12 cellular contexts compared by ENCODE assay signal in the genomic region with DNA sequence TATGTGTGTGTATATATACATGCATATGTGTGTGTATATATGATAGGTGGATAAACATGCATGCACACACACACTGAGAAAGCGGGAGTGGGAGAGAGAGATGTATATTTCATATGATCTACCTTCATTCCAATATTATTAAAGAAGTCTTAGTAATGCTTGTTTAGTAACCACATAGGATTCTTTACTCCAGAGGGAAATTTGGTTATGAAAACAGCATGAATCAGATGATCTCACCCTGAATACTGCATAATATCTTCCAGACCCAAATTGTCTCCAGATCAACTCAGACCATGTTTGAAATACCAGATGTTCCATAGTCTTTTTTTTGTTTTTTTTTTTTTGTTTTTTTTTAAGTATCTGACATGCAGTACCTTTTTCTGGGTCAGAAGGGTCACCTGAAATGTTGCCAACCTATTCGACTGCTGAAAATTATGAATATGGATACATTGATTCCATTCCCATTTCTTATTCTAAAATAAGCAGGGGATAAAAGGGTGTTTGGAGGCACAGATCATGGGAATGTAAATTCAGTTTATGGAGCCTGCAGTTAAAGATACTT. TPM values are rescaled to one million over a fixed set of nuclear protein-coding genes. Genes with fewer than 3 reads are reported as not detected.
A peak's percentile ranks its signal among the peaks of the same experiment; 100 is the strongest.
DNase-seq lines count a peak whose midpoint lies in the region; ATAC-seq, FAIRE-seq and TF ChIP-seq lines count a peak whose summit lies in the region.
"Had no signal": no experiment of that assay in that cellular context is flagged by ENCODE, and none has a peak within 500 bp of the region (broad histone marks: within the 10 kb centered on the region; RNA-seq: fewer than 3 reads in every experiment).

No MANE protein-coding gene starts in this region.

- no peak for ATAC-seq in GM18861 (IDR thresholded peaks at IDR 0.05; ENCODE audit: unreplicated experiment)
- no peak for ATAC-seq in activated CD4-positive, alpha-beta T cell treated with anti-CD3 and anti-CD28 coated beads for 36 hours

- CTCF ChIA-PET in endothelial cell of umbilical vein (lab: Charles Lee) = interaction anchor here (1.1 to 3.5 kb wide), 4 partner anchors 9 to 48 kb away, joined by 3 to 16 read pairs (median 6); no protein-coding TSS in a partner anchor
- CTCF ChIA-PET in activated CD4-positive, alpha-beta T cell treated with anti-CD3 and anti-CD28 coated beads for 36 hours (lab: Charles Lee) = interaction anchor here (0.8 to 15.7 kb wide), 2 partner anchors 39 to 47 kb away, joined by 3 to 293 read pairs; no protein-coding TSS in a partner anchor

- H2AFZ ChIP-seq in endothelial cell of umbilical vein (ENCODE audit: low read depth, low read length) = no peak overlapping the region

- H3K27ac Mint-ChIP-seq in nephron (peak overlapping the region in 2 of 3 experiments; percentile 25 to 53), CD14-positive monocyte (no peak overlapping the region)
- H3K27ac Mint-ChIP-seq in activated CD4-positive, alpha-beta T cell treated with anti-CD3 and anti-CD28 coated beads for 36 hours = no peak overlapping the region
- H3K27ac Mint-ChIP-seq: activated naive CD4-positive, alpha-beta T cell treated with anti-CD3 and anti-CD28 coated beads, Interleukin-2, amount 10 ng/mL, durations not matched to agents 7 days and 5 days had no signal

- H3K36me3 Mint-ChIP-seq in nephron (ENCODE audit: low read depth) (no peaks in the 10 kb centered on the region), CD14-positive monocyte (peaks cover 2 to 3% of the 10 kb centered on the region in 2 donors)
- H3K36me3 Mint-ChIP-seq in activated CD4-positive, alpha-beta T cell treated with anti-CD3 and anti-CD28 coated beads for 36 hours (ENCODE audit: low read depth) = peaks cover 4% of the 10 kb centered on the region

- no peaks in the 10 kb centered on the region for H3K27me3 ChIP-seq in endothelial cell of umbilical vein (ENCODE audit: control insufficient read depth in 2 of 2, insufficient read depth in 2 of 2, low read length in 2 of 2)

- H3K9me3 Mint-ChIP-seq in nephron (no peaks in the 10 kb centered on the region), CD14-positive monocyte (peaks cover 0 to 5% (median 0%) of the 10 kb centered on the region in 7 donors)
- no peaks in the 10 kb centered on the region for H3K9me3 Mint-ChIP-seq in activated CD4-positive, alpha-beta T cell treated with anti-CD3 and anti-CD28 coated beads for 36 hours (ENCODE audit: low read depth)
- H3K9me3 Mint-ChIP-seq: activated naive CD4-positive, alpha-beta T cell treated with anti-CD3 and anti-CD28 coated beads, Interleukin-2, amount 10 ng/mL, durations not matched to agents 7 days and 5 days had no signal

- POLR2A ChIA-PET in endothelial cell of umbilical vein (lab: Charles Lee) = no interaction called here
- POLR2A ChIA-PET in activated CD4-positive, alpha-beta T cell treated with anti-CD3 and anti-CD28 coated beads for 36 hours (lab: Charles Lee) = no interaction called here

- no peaks in the 10 kb centered on the region for H3K9me1 ChIP-seq in endothelial cell of umbilical vein (replicated peaks; ENCODE audit: control insufficient read depth, extremely low read depth, insufficient read depth, low read length)

- no peak overlapping the region for H3K4me2 ChIP-seq in endothelial cell of umbilical vein (ENCODE audit: insufficient read depth, low read length)

- peaks cover 0 to under 1% of the 10 kb centered on the region in 2 experiments for H3K36me3 ChIP-seq in endothelial cell of umbilical vein (ENCODE audit: control insufficient read depth in 2 of 2, extremely low read depth in 1 of 2, insufficient read depth in 2 of 2, low read length in 2 of 2)

- H3K9me3 ChIP-seq in endothelial cell of umbilical vein (replicated peaks; ENCODE audit: control insufficient read depth, insufficient read depth, low read length) = no peaks in the 10 kb centered on the region

- no peak overlapping the region for H3K9ac ChIP-seq in endothelial cell of umbilical vein (replicated peaks; ENCODE audit: extremely low read depth, insufficient read depth, low read length)

- no peak for TF ChIP-seq POLR2A in endothelial cell of umbilical vein (IDR thresholded peaks at IDR 0.05; ENCODE audit: low read depth, low read length)

- H3K79me2 ChIP-seq in endothelial cell of umbilical vein (ENCODE audit: control insufficient read depth, insufficient read depth, low read length) = peaks cover 93% of the 10 kb centered on the region

- dilution Hi-C loops in endothelial cell of umbilical vein (cut with MboI; ENCODE audit: extremely low pct_ligation_motif_present, low sequenced_read_pairs) = no loop called here

- DNase-seq in AG20443 (ENCODE audit: low spot score) (peak; percentile 57), endothelial cell of umbilical vein (ENCODE audit: low read depth, low spot score) (peak; percentile 40), pons (ENCODE audit: low spot score) (no peak), CD14-positive monocyte (ENCODE audit: low spot score) (no peak)
- no peak for DNase-seq in activated CD4-positive, alpha-beta T cell treated with anti-CD3 and anti-CD28 coated beads for 36 hours
- DNase-seq: activated CD4-positive, alpha-beta T cell treated with anti-CD3 and anti-CD28 coated beads for 4 hours; activated naive CD4-positive, alpha-beta T cell treated with anti-CD3 and anti-CD28 coated beads, Interleukin-2, amount 10 ng/mL, durations not matched to agents 7 days and 5 days; SHP77 had no signal

- peaks cover 13% of the 10 kb centered on the region for H3K4me1 ChIP-seq in endothelial cell of umbilical vein (ENCODE audit: control insufficient read depth, extremely low read depth, insufficient read depth, low read length)

- no peak overlapping the region for H3K27ac ChIP-seq in endothelial cell of umbilical vein (ENCODE audit: insufficient read depth, low read depth, low read length)

- BruUV-seq in endothelial cell of umbilical vein (replicated peaks; lab: Mats Ljungman, UMichigan) = no TSS peak

- no peak overlapping the region for H3K4me3 ChIP-seq in endothelial cell of umbilical vein (replicated peaks in 1 of 3; ENCODE audit: insufficient read depth in 1 of 3, low read depth in 1 of 3, low read length in 3 of 3)

- no peaks in the 10 kb centered on the region for H3K27me3 Mint-ChIP-seq in nephron (ENCODE audit: low read depth)
- H3K27me3 Mint-ChIP-seq in CD14-positive monocyte (ENCODE audit: low read depth in 3 of 3) = no peaks in the 10 kb centered on the region
- no peaks in the 10 kb centered on the region for H3K27me3 Mint-ChIP-seq in activated CD4-positive, alpha-beta T cell treated with anti-CD3 and anti-CD28 coated beads for 36 hours
- H3K27me3 Mint-ChIP-seq: activated naive CD4-positive, alpha-beta T cell treated with anti-CD3 and anti-CD28 coated beads, Interleukin-2, amount 10 ng/mL, durations not matched to agents 7 days and 5 days had no signal

- no peak for TF ChIP-seq CTCF in endothelial cell of umbilical vein (IDR thresholded peaks at IDR 0.05; ENCODE audit: extremely low read depth in 1 of 2, insufficient read depth in 1 of 2, low read depth in 1 of 2, low read length in 2 of 2)
- no peak for TF ChIP-seq CTCF in nephron (IDR thresholded peaks at IDR 0.05; ENCODE audit: unreplicated experiment in 3 of 3)
- no peak for TF ChIP-seq CTCF in CD14-positive monocyte (IDR thresholded peaks at IDR 0.05)

- H3K4me1 Mint-ChIP-seq in nephron = peaks cover 25% of the 10 kb centered on the region
- peaks cover 71% of the 10 kb centered on the region for H3K4me1 Mint-ChIP-seq in CD14-positive monocyte
- H3K4me1 Mint-ChIP-seq in activated CD4-positive, alpha-beta T cell treated with anti-CD3 and anti-CD28 coated beads for 36 hours = peaks cover 86% of the 10 kb centered on the region

- peaks cover 8% of the 10 kb centered on the region for H4K20me1 ChIP-seq in endothelial cell of umbilical vein (replicated peaks; ENCODE audit: control insufficient read depth, extremely low read depth, insufficient read depth, low read length)

- FAIRE-seq in endothelial cell of umbilical vein (lab: Jason Lieb, UNC) = peak; percentile 46
- FAIRE-seq: GM18507 had no signal

- intact Hi-C loops in endothelial cell of umbilical vein (cut with micrococcal nuclease) (no loop called here), CD14-positive monocyte (cut with micrococcal nuclease) (no loop called here)
- intact Hi-C loops in activated CD4-positive, alpha-beta T cell treated with anti-CD3 and anti-CD28 coated beads for 36 hours (cut with DNase I, micrococcal nuclease) = no loop called here

- no peak overlapping the region for H3K4me3 Mint-ChIP-seq in nephron
- no peak overlapping the region for H3K4me3 Mint-ChIP-seq in CD14-positive monocyte
- no peak overlapping the region for H3K4me3 Mint-ChIP-seq in activated CD4-positive, alpha-beta T cell treated with anti-CD3 and anti-CD28 coated beads for 36 hours
- H3K4me3 Mint-ChIP-seq: activated naive CD4-positive, alpha-beta T cell treated with anti-CD3 and anti-CD28 coated beads, Interleukin-2, amount 10 ng/mL, durations not matched to agents 7 days and 5 days had no signal

TF ChIP-seq in endothelial cell of umbilical vein, 7 proteins besides CTCF, POLR2A, EP300 and RAD21:
- TF ChIP-seq, protein P1, sequence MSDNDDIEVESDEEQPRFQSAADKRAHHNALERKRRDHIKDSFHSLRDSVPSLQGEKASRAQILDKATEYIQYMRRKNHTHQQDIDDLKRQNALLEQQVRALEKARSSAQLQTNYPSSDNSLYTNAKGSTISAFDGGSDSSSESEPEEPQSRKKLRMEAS (IDR thresholded peaks at IDR 0.05; ENCODE audit: insufficient read depth, insufficient read length) = no peak
- no peak for TF ChIP-seq JUN (IDR thresholded peaks at IDR 0.05; ENCODE audit: borderline replicate concordance, insufficient read depth, insufficient read length, low read depth)
- TF ChIP-seq POLR2AphosphoS5 (IDR thresholded peaks at IDR 0.05; ENCODE audit: insufficient read depth, low read depth, low read length) = no peak

RNA-seq across cellular contexts. Expression of a gene that starts 17.4 kb away (rescaled TPM):
- polyA plus RNA-seq in PFSK-1 (2012; ENCODE audit: insufficient read length, low read depth) = 169 TPM
- total RNA-seq in endothelial cell of umbilical vein = 50.5 and 64.8 TPM in 2 replicates
- 31.3 and 35.3 TPM in 2 replicates for polyA plus RNA-seq in endothelial cell of umbilical vein
- 31.6 and 33.6 TPM in 2 replicates for polyA plus RNA-seq in endothelial cell of umbilical vein (2011; cell fraction: cytosol; rRNA removed)
- polyA plus RNA-seq in endothelial cell of umbilical vein (2011; cell fraction: nucleus; rRNA removed) = 116 and 122 TPM in 2 replicates
- polyA plus RNA-seq in endothelial cell of umbilical vein (2012) = 28.0 and 38.8 TPM in 2 replicates
- 44.3 and 48.7 TPM in 2 replicates for polyA minus RNA-seq in endothelial cell of umbilical vein
- 39.0 TPM for polyA minus RNA-seq in endothelial cell of umbilical vein (2011; cell fraction: cytosol; rRNA and poly(A)+ RNA removed)
- 72.9 and 85.3 TPM in 2 replicates for polyA minus RNA-seq in endothelial cell of umbilical vein (2011; cell fraction: nucleus; rRNA and poly(A)+ RNA removed)
- polyA plus RNA-seq in CD14-positive monocyte = 100 to 1,000 TPM in 1 of 2 donors, 10 to 100 TPM in 1; 89.0 to 104 TPM
- 10 to 100 TPM; 84.8 to 97.5 TPM for total RNA-seq in activated CD4-positive, alpha-beta T cell treated with anti-CD3 and anti-CD28 coated beads for 36 hours

Comparison
In these comparisons a context has a peak if more than half of its experiments do, and no peak if none do; other contexts are left out.
1. DNase-seq: peak in AG20443 (single experiment) and endothelial cell of umbilical vein (single experiment); none in pons (single experiment), CD14-positive monocyte (single experiment) and activated CD4-positive, alpha-beta T cell treated with anti-CD3 and anti-CD28 coated beads for 36 hours (single experiment).
2. H3K27ac Mint-ChIP-seq: peak in nephron (2 of 3); none in CD14-positive monocyte (0 of 7) and activated CD4-positive, alpha-beta T cell treated with anti-CD3 and anti-CD28 coated beads for 36 hours (single experiment).